ENCODE assay signal across 8 cellular contexts in the genomic region with DNA sequence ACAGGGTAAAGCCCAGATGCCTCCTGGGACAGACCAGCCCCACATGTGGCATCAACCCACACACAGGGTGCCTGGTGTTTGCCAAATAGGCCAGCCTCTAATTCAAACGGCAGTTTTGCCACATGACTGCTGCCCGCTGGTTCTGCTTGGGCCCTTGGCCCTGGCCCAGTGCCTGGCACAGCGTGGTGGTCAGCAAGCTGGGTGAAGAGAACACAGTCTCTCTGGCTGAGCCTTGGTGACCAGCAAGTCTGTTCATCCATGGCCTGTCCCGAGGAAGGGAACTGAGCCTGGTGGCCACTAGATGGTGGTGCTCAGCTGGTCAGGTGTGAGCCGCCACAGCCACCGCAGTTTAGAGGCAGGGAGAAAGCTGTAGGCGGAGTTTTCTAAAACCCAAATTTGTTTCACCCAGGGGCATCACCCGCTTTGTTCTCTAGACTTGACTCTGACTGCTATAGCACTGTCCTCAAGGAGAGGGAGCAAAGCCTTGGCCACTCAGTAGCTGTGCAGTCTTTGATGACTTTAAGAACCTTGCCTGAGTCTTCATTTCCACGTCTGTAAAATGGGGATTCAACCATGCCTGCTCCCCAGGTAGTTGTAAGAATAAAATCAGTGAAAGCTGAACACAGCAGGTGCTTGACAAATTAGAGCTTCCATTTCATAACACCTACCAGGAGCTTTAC.
DNase-seq lines count a peak whose midpoint lies in the region; ATAC-seq and TF ChIP-seq lines count a peak whose summit lies in the region.

No MANE protein-coding gene starts in this region.

- H3K36me3 ChIP-seq in RWPE2 (ENCODE audit: low read depth) (no peaks in the 10 kb centered on the region), tibial artery (no peaks in the 10 kb centered on the region)

- H3K4me1 ChIP-seq in RWPE2 (ENCODE audit: insufficient read depth, poor library complexity, severe bottlenecking): peaks cover 30% of the 10 kb centered on the region
- H3K4me1 ChIP-seq in tibial artery: peaks cover 0 to 19% (median 12%) of the 10 kb centered on the region in 4 donors

- no peaks in the 10 kb centered on the region for H3K27me3 ChIP-seq in RWPE2 (ENCODE audit: insufficient read depth, poor library complexity, severe bottlenecking)
- no peaks in the 10 kb centered on the region for H3K27me3 ChIP-seq in tibial artery

- DNase-seq in C1 segment of cervical spinal cord (lab: John Stamatoyannopoulos, UW) (peak in 13 of 14 donors; percentile 28 to 82 (median 69)), Kasumi-1 (lab: John Stamatoyannopoulos, UW) (peak; percentile 54), RWPE2 (ENCODE audit: low spot score) (peak; percentile 82), foreskin melanocyte (peak; percentile 53), nucleus accumbens (lab: John Stamatoyannopoulos, UW) (peak in 53 of 56 donors; percentile 21 to 83 (median 58)), tibial artery (peak; percentile 86 to 87)
- peak; percentile 26 for DNase-seq in activated T-helper 9 cell treated with anti-CD3 and anti-CD28 coated beads, Interleukin-2, amount 50 U/mL, for 16 hours (ENCODE audit: low read depth)

- H3K4me3 ChIP-seq in RWPE2 (ENCODE audit: severe bottlenecking): no peak overlapping the region
- no peak overlapping the region for H3K4me3 ChIP-seq in tibial artery

- intact Hi-C loops in tibial artery (cut with DNase I; ENCODE audit: low total_unique reads): loop anchor here (2.0 to 10.0 kb wide), 3 partner anchors 101 to 275 kb away; partner anchors contain the start of gene PLCD3

- ATAC-seq in GM19351 (IDR thresholded peaks at IDR 0.05; ENCODE audit: unreplicated experiment) (peak; percentile 63), RWPE2 (ENCODE audit: low read depth) (peak; percentile 78)

- H3K9me3 ChIP-seq in RWPE2 (ENCODE audit: severe bottlenecking) (no peaks in the 10 kb centered on the region), tibial artery (no peaks in the 10 kb centered on the region)

- TF ChIP-seq CTCF in RWPE2 (IDR thresholded peaks at IDR 0.05; ENCODE audit: poor library complexity, severe bottlenecking): peak; percentile 93
- peak; percentile 81 to 93 for TF ChIP-seq CTCF in tibial artery (IDR thresholded peaks at IDR 0.05)

- H3K27ac ChIP-seq in RWPE2 (ENCODE audit: poor library complexity, severe bottlenecking) (peak overlapping the region; percentile 7), tibial artery (no peak overlapping the region)

Comparison
In these comparisons a context has a peak if more than half of its experiments do, and no peak if none do; other contexts are left out.
1. DNase-seq: peak in every context shown above with its lines; median percentile 86 in tibial artery; 82 in RWPE2; 69 in C1 segment of cervical spinal cord; 58 in nucleus accumbens; 54 in Kasumi-1; 53 in foreskin melanocyte; 26 in activated T-helper 9 cell treated with anti-CD3 and anti-CD28 coated beads, Interleukin-2, amount 50 U/mL, for 16 hours.